Comparison of ENCODE assay signal across 25 cellular contexts in genomic region chr17:62876063-62876462, GRCh38.
DNase-seq lines count a peak whose midpoint lies in the region; ATAC-seq, FAIRE-seq and TF ChIP-seq lines count a peak whose summit lies in the region.
"Had no signal": no experiment of that assay in that cellular context is flagged by ENCODE, and none has a peak within 500 bp of the region (broad histone marks: within the 10 kb centered on the region; RNA-seq: fewer than 3 reads in every experiment).

No MANE protein-coding gene starts in this region.

- intact Hi-C loops in endothelial cell of umbilical vein (cut with micrococcal nuclease) = no loop called here

- no peaks in the 10 kb centered on the region for H3K9me2 ChIP-seq in GM23248 (ENCODE audit: insufficient read depth)
- H3K9me2 ChIP-seq in SK-N-SH = no peaks in the 10 kb centered on the region

- CTCF ChIA-PET in SK-N-SH (lab: Yijun Ruan, JAX) = interaction anchor here (0.9 to 1.9 kb wide), 3 partner anchors 8 to 42 kb away, joined by 3 to 6 read pairs (median 4); no protein-coding TSS in a partner anchor
- CTCF ChIA-PET in endothelial cell of umbilical vein (lab: Charles Lee) = interaction anchor here (0.8 to 1.7 kb wide), 4 partner anchors 13 to 323 kb away, joined by 3 to 5 read pairs (median 4); no protein-coding TSS in a partner anchor

- H3K4me2 ChIP-seq in GM23248 (ENCODE audit: unreplicated experiment) (peak overlapping the region; percentile 53), SK-N-SH (peak overlapping the region; percentile 45), endothelial cell of umbilical vein (ENCODE audit: insufficient read depth, low read length) (peak overlapping the region; percentile 43), osteoblast (ENCODE audit: insufficient read depth, low read length) (peak overlapping the region; percentile 53)

- no peaks in the 10 kb centered on the region for H3K9me3 Mint-ChIP-seq in stimulated activated naive CD8-positive, alpha-beta T cell treated with anti-CD3 and anti-CD28 coated beads, Interleukin-15, amount 100 ng/mL, for 72 hours
- H3K9me3 Mint-ChIP-seq: CD4-positive, alpha-beta memory T cell had no signal

- H3F3A ChIP-seq in GM23248 (ENCODE audit: insufficient read depth) = peaks cover 19% of the 10 kb centered on the region; the same call in 1 of the 2 replicates
- peaks cover 5% of the 10 kb centered on the region for H3F3A ChIP-seq in SK-N-SH (replicated peaks; ENCODE audit: insufficient read depth)

- H3K4me3 Mint-ChIP-seq in stimulated activated naive CD8-positive, alpha-beta T cell treated with anti-CD3 and anti-CD28 coated beads, Interleukin-15, amount 100 ng/mL, for 72 hours = no peak overlapping the region
- H3K4me3 Mint-ChIP-seq: activated naive CD8-positive, alpha-beta T cell; activated T-cell treated with anti-CD3 and anti-CD28 coated beads, Interleukin-2, amount 50 U/mL, for 72 hours; CD4-positive, alpha-beta memory T cell had no signal

- WGBS in GM23248 (ENCODE audit: low coverage in 1 of 2, low lambda C conversion rate in 2 of 2, missing lambda C conversion rate in 2 of 2), 2 experiments = 79 to 81% methylated on average over 2 of the region's 2 CpGs
- 80% methylated on average over 2 of the region's 2 CpGs for WGBS in SK-N-SH (ENCODE audit: low lambda C conversion rate)

- H4K20me1 ChIP-seq in GM23248 (ENCODE audit: insufficient read depth) = no peaks in the 10 kb centered on the region
- H4K20me1 ChIP-seq in SK-N-SH (ENCODE audit: insufficient read depth) = no peaks in the 10 kb centered on the region
- no peaks in the 10 kb centered on the region for H4K20me1 ChIP-seq in endothelial cell of umbilical vein (replicated peaks; ENCODE audit: control insufficient read depth, extremely low read depth, insufficient read depth, low read length)
- no peaks in the 10 kb centered on the region for H4K20me1 ChIP-seq in osteoblast (ENCODE audit: insufficient read depth, low read length)

- 0 out of 2 replicates have a peak overlapping the region, but pooled peaks have one; percentile 16 for H2AFZ ChIP-seq in GM23248
- 0 out of 2 replicates have a peak overlapping the region, but pooled peaks have one; percentile 19 for H2AFZ ChIP-seq in SK-N-SH (ENCODE audit: low read depth)
- peak overlapping the region; percentile 23 for H2AFZ ChIP-seq in endothelial cell of umbilical vein (ENCODE audit: low read depth, low read length)
- H2AFZ ChIP-seq in osteoblast (ENCODE audit: low read length) = peak overlapping the region; percentile 73

- no peak overlapping the region for H3K4me3 ChIP-seq in GM23248
- H3K4me3 ChIP-seq in SK-N-SH (ENCODE audit: low read depth in 2 of 2, low read length in 1 of 2) = no peak overlapping the region
- no peak overlapping the region for H3K4me3 ChIP-seq in endothelial cell of umbilical vein (replicated peaks in 1 of 3; ENCODE audit: insufficient read depth in 1 of 3, low read depth in 1 of 3, low read length in 3 of 3)
- no peak overlapping the region for H3K4me3 ChIP-seq in osteoblast (ENCODE audit: insufficient read depth, low read length)
- H3K4me3 ChIP-seq: body of pancreas, coronary artery, psoas muscle, SJCRH30, skin epidermis had no signal

- H3K27me3 ChIP-seq in GM23248 (replicated peaks; ENCODE audit: insufficient read depth) (no peaks in the 10 kb centered on the region), SK-N-SH (ENCODE audit: insufficient read depth) (no peaks in the 10 kb centered on the region), endothelial cell of umbilical vein (ENCODE audit: control insufficient read depth in 2 of 2, insufficient read depth in 2 of 2, low read length in 2 of 2) (no peaks in the 10 kb centered on the region), osteoblast (ENCODE audit: insufficient read depth, low read length) (no peaks in the 10 kb centered on the region)
- H3K27me3 ChIP-seq: body of pancreas had no signal

- H3K9ac ChIP-seq in GM23248 (0 out of 2 replicates have a peak overlapping the region, but pooled peaks have one; percentile 9), SK-N-SH (no peak overlapping the region), endothelial cell of umbilical vein (replicated peaks; ENCODE audit: extremely low read depth, insufficient read depth, low read length) (no peak overlapping the region)

- DNase-seq in GM23248 (peak; percentile 30), SK-N-SH (no peak), endothelial cell of umbilical vein (ENCODE audit: low read depth, low spot score) (peak; percentile 79), osteoblast (ENCODE audit: insufficient read length, low spot score, missing footprints) (no peak), NOMO-1 treated with dmso at 0.1 percent for 144 hours (lab: John Stamatoyannopoulos, UW; ENCODE audit: unreplicated experiment) (no peak), GM19239 (ENCODE audit: insufficient read length, low spot score) (no peak), mesenteric fat pad (ENCODE audit: low spot score) (no peak)
- no peak for DNase-seq in stimulated activated naive CD8-positive, alpha-beta T cell treated with anti-CD3 and anti-CD28 coated beads, Interleukin-15, amount 100 ng/mL, for 72 hours
- DNase-seq: activated CD4-positive, alpha-beta T cell treated with anti-CD3 and anti-CD28 coated beads for 48 hours; activated T-cell treated with anti-CD3 and anti-CD28 coated beads, Interleukin-2, amount 50 U/mL, for 72 hours; body of pancreas; CD4-positive, alpha-beta memory T cell; DMS153; GF-D8; hippocampal formation; NCI-H1092; NCI-H2029 treated with DMSO at 0.1 percent for 48 hours; NCI-H345; psoas muscle; SJCRH30; stimulated activated CD4-positive, alpha-beta T cell treated with anti-CD3 and anti-CD28 coated beads, Interleukin-1b, Interleukin-23, amount 100 ng/mL, for 48 hours had no signal

- dilution Hi-C loops in endothelial cell of umbilical vein (cut with MboI; ENCODE audit: extremely low pct_ligation_motif_present, low sequenced_read_pairs) = no loop called here

- no peak for TF ChIP-seq POLR2A in endothelial cell of umbilical vein (IDR thresholded peaks at IDR 0.05; ENCODE audit: low read depth, low read length)

- no peaks in the 10 kb centered on the region for H3K4me1 Mint-ChIP-seq in stimulated activated naive CD8-positive, alpha-beta T cell treated with anti-CD3 and anti-CD28 coated beads, Interleukin-15, amount 100 ng/mL, for 72 hours

- peaks cover 17% of the 10 kb centered on the region for H3K4me1 ChIP-seq in GM23248 (ENCODE audit: insufficient read depth)
- peaks cover 8 to 9% of the 10 kb centered on the region in 2 experiments; a peak in 2 of 4 replicates for H3K4me1 ChIP-seq in SK-N-SH (ENCODE audit: control insufficient read depth in 1 of 2, insufficient read depth in 2 of 2, low read depth in 1 of 2, low read length in 1 of 2)
- H3K4me1 ChIP-seq in endothelial cell of umbilical vein (ENCODE audit: control insufficient read depth, extremely low read depth, insufficient read depth, low read length) = peaks cover 14% of the 10 kb centered on the region
- peaks cover 20% of the 10 kb centered on the region for H3K4me1 ChIP-seq in osteoblast (ENCODE audit: insufficient read depth, low read length)
- H3K4me1 ChIP-seq: body of pancreas, psoas muscle, SJCRH30 had no signal

- POLR2A ChIA-PET in SK-N-SH (lab: Yijun Ruan, JAX) = interaction anchor here (1.0 kb wide), 1 partner anchor 90 kb away, joined by 3 read pairs; the partner anchor contains the start of gene TANC2
- POLR2A ChIA-PET in endothelial cell of umbilical vein (lab: Charles Lee) = no interaction called here

- no peaks in the 10 kb centered on the region for H3K36me3 ChIP-seq in GM23248 (ENCODE audit: low read depth)
- H3K36me3 ChIP-seq in SK-N-SH (replicated peaks in 1 of 2; ENCODE audit: control insufficient read depth in 1 of 2, insufficient read depth in 2 of 2, low read length in 1 of 2) = no peaks in the 10 kb centered on the region
- no peaks in the 10 kb centered on the region for H3K36me3 ChIP-seq in endothelial cell of umbilical vein (ENCODE audit: control insufficient read depth in 2 of 2, extremely low read depth in 1 of 2, insufficient read depth in 2 of 2, low read length in 2 of 2)
- H3K36me3 ChIP-seq in osteoblast (ENCODE audit: insufficient read depth, low read length) = no peaks in the 10 kb centered on the region
- H3K36me3 ChIP-seq: SJCRH30 had no signal

- no peak for TF ChIP-seq CTCF in SK-N-SH (IDR thresholded peaks at IDR 0.05)
- TF ChIP-seq CTCF in endothelial cell of umbilical vein (IDR thresholded peaks at IDR 0.05; ENCODE audit: extremely low read depth in 1 of 2, insufficient read depth in 1 of 2, low read depth in 1 of 2, low read length in 2 of 2) = no peak
- TF ChIP-seq CTCF in osteoblast (IDR thresholded peaks at IDR 0.05; ENCODE audit: extremely low read depth, low read depth, low read length) = no peak

- H3K79me2 ChIP-seq in GM23248 (ENCODE audit: insufficient read depth) = no peaks in the 10 kb centered on the region
- no peaks in the 10 kb centered on the region for H3K79me2 ChIP-seq in SK-N-SH (ENCODE audit: insufficient read depth)
- H3K79me2 ChIP-seq in endothelial cell of umbilical vein (ENCODE audit: control insufficient read depth, insufficient read depth, low read length) = no peaks in the 10 kb centered on the region
- H3K79me2 ChIP-seq in osteoblast (ENCODE audit: insufficient read depth, low read length) = no peaks in the 10 kb centered on the region

- H3K9me1 ChIP-seq in endothelial cell of umbilical vein (replicated peaks; ENCODE audit: control insufficient read depth, extremely low read depth, insufficient read depth, low read length) = no peaks in the 10 kb centered on the region

- H3K27ac Mint-ChIP-seq in stimulated activated naive CD8-positive, alpha-beta T cell treated with anti-CD3 and anti-CD28 coated beads, Interleukin-15, amount 100 ng/mL, for 72 hours = no peak overlapping the region
- H3K27ac Mint-ChIP-seq: activated naive CD8-positive, alpha-beta T cell; activated T-cell treated with anti-CD3 and anti-CD28 coated beads, Interleukin-2, amount 50 U/mL, for 72 hours; CD4-positive, alpha-beta memory T cell had no signal

- peaks cover 10% of the 10 kb centered on the region for H3K27me3 Mint-ChIP-seq in stimulated activated naive CD8-positive, alpha-beta T cell treated with anti-CD3 and anti-CD28 coated beads, Interleukin-15, amount 100 ng/mL, for 72 hours

- no peak for FAIRE-seq in endothelial cell of umbilical vein (lab: Jason Lieb, UNC)
- no peak for FAIRE-seq in GM19239 (lab: Jason Lieb, UNC)
- FAIRE-seq: endometrium had no signal

- TF ChIP-seq EP300 in SK-N-SH (IDR thresholded peaks at IDR 0.05; ENCODE audit: borderline replicate concordance in 1 of 2, low read depth in 1 of 2, low read length in 1 of 2) = no peak

- no peak for TF ChIP-seq RAD21 in SK-N-SH (IDR thresholded peaks at IDR 0.05; ENCODE audit: low read length)

- in situ Hi-C loops in GM23248 (cut with MboI) = no loop called here

- BruUV-seq in endothelial cell of umbilical vein (replicated peaks; lab: Mats Ljungman, UMichigan) = no TSS peak

- no peaks in the 10 kb centered on the region for H3K9me3 ChIP-seq in GM23248 (ENCODE audit: low read depth)
- no peaks in the 10 kb centered on the region for H3K9me3 ChIP-seq in SK-N-SH
- no peaks in the 10 kb centered on the region for H3K9me3 ChIP-seq in endothelial cell of umbilical vein (replicated peaks; ENCODE audit: control insufficient read depth, insufficient read depth, low read length)
- H3K9me3 ChIP-seq in osteoblast (ENCODE audit: low read depth, low read length) = no peaks in the 10 kb centered on the region
- H3K9me3 ChIP-seq: body of pancreas, psoas muscle had no signal

- ATAC-seq in stimulated activated naive CD8-positive, alpha-beta T cell treated with anti-CD3 and anti-CD28 coated beads, Interleukin-15, amount 100 ng/mL, for 72 hours = no peak
- ATAC-seq: activated T-cell treated with anti-CD3 and anti-CD28 coated beads, Interleukin-2, amount 50 U/mL, for 72 hours; body of pancreas; psoas muscle had no signal

- H3K27ac ChIP-seq in GM23248 = peak overlapping the region; percentile 16; the same call in 1 of the 2 replicates
- peak overlapping the region in 1 of 2 experiments; percentile 68; a peak in 2 of 4 replicates for H3K27ac ChIP-seq in SK-N-SH (ENCODE audit: low read depth in 2 of 2, low read length in 1 of 2)
- H3K27ac ChIP-seq in endothelial cell of umbilical vein (ENCODE audit: insufficient read depth, low read depth, low read length) = no peak overlapping the region
- H3K27ac ChIP-seq in osteoblast (ENCODE audit: low read depth, low read length) = peak overlapping the region; percentile 70
- H3K27ac ChIP-seq: body of pancreas, coronary artery, psoas muscle, SJCRH30 had no signal

Comparison
In these comparisons a context has a peak if more than half of its experiments do, and no peak if none do; other contexts are left out.
1. DNase-seq: peak in GM23248 (single experiment) and endothelial cell of umbilical vein (single experiment); none in SK-N-SH (single experiment), osteoblast (single experiment), NOMO-1 treated with dmso at 0.1 percent for 144 hours (single experiment), stimulated activated naive CD8-positive, alpha-beta T cell treated with anti-CD3 and anti-CD28 coated beads, Interleukin-15, amount 100 ng/mL, for 72 hours (0 of 2), GM19239 (single experiment) and mesenteric fat pad (single experiment).
2. H2AFZ ChIP-seq: peak in every context shown above with its lines; median percentile 73 in osteoblast; 23 in endothelial cell of umbilical vein; 19 in SK-N-SH; 16 in GM23248.
3. Peak in every context shown above with its lines, with median percentiles within 50 percentile points of each other: H3K4me2 ChIP-seq.